ENCODE assay signal across 18 cellular contexts in genomic region chr4:148434075-148434773, GRCh38. TPM values are rescaled to one million over a fixed set of nuclear protein-coding genes. Genes with fewer than 3 reads are reported as not detected.
DNase-seq lines count a peak whose midpoint lies in the region; ATAC-seq, FAIRE-seq and TF ChIP-seq lines count a peak whose summit lies in the region.
"Had no signal": no experiment of that assay in that cellular context is flagged by ENCODE, and none has a peak within 500 bp of the region (broad histone marks: within the 10 kb centered on the region; RNA-seq: fewer than 3 reads in every experiment).

No MANE protein-coding gene starts in this region.

- no peak for FAIRE-seq in kidney (lab: Jason Lieb, UNC)
- FAIRE-seq: astrocyte had no signal

- H3K36me3 ChIP-seq in MM.1S (replicated peaks; ENCODE audit: insufficient read depth, low read length) (no peaks in the 10 kb centered on the region), kidney (ENCODE audit: control insufficient read depth in 1 of 2, insufficient read depth in 2 of 2, low read length in 2 of 2) (no peaks in the 10 kb centered on the region), mesendoderm (ENCODE audit: control insufficient read depth, insufficient read depth, low read length) (no peaks in the 10 kb centered on the region), esophagus muscularis mucosa (peaks cover 0 to 12% (median 0%) of the 10 kb centered on the region in 4 donors)
- H3K36me3 ChIP-seq in effector memory CD4-positive, alpha-beta T cell (ENCODE audit: control insufficient read depth, insufficient read depth, low read length) = no peaks in the 10 kb centered on the region
- H3K36me3 ChIP-seq: ovary, thoracic aorta had no signal

- peaks cover 94% of the 10 kb centered on the region for H3K4me1 Mint-ChIP-seq in CD4-positive, alpha-beta T cell (ENCODE audit: low read depth)

- H3K27ac Mint-ChIP-seq in CD4-positive, alpha-beta T cell = no peak overlapping the region

- POLR2A ChIA-PET in CD4-positive, alpha-beta T cell (lab: Charles Lee) = interaction anchor here (0.9 to 1.2 kb wide), 2 partner anchors 9 to 11 kb away, joined by 3 to 6 read pairs; partner anchors contain the start of gene NR3C2

- no peak overlapping the region for H2AFZ ChIP-seq in MM.1S (ENCODE audit: low read length)
- H2AFZ ChIP-seq: GM23248 had no signal

- H3F3A ChIP-seq in MM.1S (ENCODE audit: insufficient read depth, low read length) = peaks cover 11% of the 10 kb centered on the region

- CTCF ChIA-PET in CD4-positive, alpha-beta T cell (lab: Charles Lee) = interaction anchor here (0.9 kb wide), 1 partner anchor 9 kb away, joined by 3 read pairs; no protein-coding TSS in a partner anchor

- H3K9ac ChIP-seq in MM.1S (ENCODE audit: low read length) (no peak overlapping the region), kidney (ENCODE audit: low read length in 2 of 2) (no peak overlapping the region), mesendoderm (ENCODE audit: low read length) (no peak overlapping the region)
- H3K9ac ChIP-seq: GM23248 had no signal

- peak overlapping the region; percentile 3; the same call in 1 of the 2 replicates for H3K4me3 ChIP-seq in MM.1S (ENCODE audit: low read length)
- H3K4me3 ChIP-seq in kidney (ENCODE audit: low read length in 2 of 2) = peak overlapping the region; percentile 5 to 27
- no peak overlapping the region for H3K4me3 ChIP-seq in mesendoderm (ENCODE audit: low read length)
- no peak overlapping the region for H3K4me3 ChIP-seq in effector memory CD4-positive, alpha-beta T cell (ENCODE audit: insufficient read depth, low read depth, low read length, poor library complexity, severe bottlenecking)
- no peak overlapping the region for H3K4me3 ChIP-seq in esophagus muscularis mucosa
- H3K4me3 ChIP-seq: GM23248, ovary, thoracic aorta had no signal

- no peaks in the 10 kb centered on the region for H3K9me3 Mint-ChIP-seq in CD4-positive, alpha-beta T cell

- ATAC-seq in CD4-positive, alpha-beta T cell (ENCODE audit: poor library complexity) = no peak
- peak; percentile 57 for ATAC-seq in GM19467 (IDR thresholded peaks at IDR 0.05; ENCODE audit: unreplicated experiment)

- H3K18ac ChIP-seq in mesendoderm (ENCODE audit: low read length) = no peak overlapping the region

- H3K36me3 Mint-ChIP-seq in CD4-positive, alpha-beta T cell (ENCODE audit: low read depth) = peaks cover 32% of the 10 kb centered on the region

- peak overlapping the region; percentile 54 for H3K4me3 Mint-ChIP-seq in CD4-positive, alpha-beta T cell

- no peak for TF ChIP-seq POLR2A in esophagus muscularis mucosa (IDR thresholded peaks at IDR 0.05; ENCODE audit: low read depth)

- DNase-seq in CD4-positive, alpha-beta T cell = no peak
- DNase-seq in MM.1S (peak; percentile 83), kidney (no peak), ecto neural progenitor cell (ENCODE audit: low spot score) (no peak), mesendoderm (no peak), esophagus muscularis mucosa (ENCODE audit: extremely low spot score) (no peak)
- no peak for DNase-seq in effector memory CD4-positive, alpha-beta T cell
- DNase-seq: DMS79 treated with DMSO at 0.1 percent for 48 hours; effector CD8-positive, alpha-beta T cell; GM23248; Karpas-422; NCI-H187 treated with DMSO at 0.1 percent for 48 hours; ovary; Peyer's patch; SW 1271 had no signal

- intact Hi-C loops in CD4-positive, alpha-beta T cell (cut with DNase I, micrococcal nuclease) = no loop called here
- intact Hi-C loops in kidney (cut with DNase I) = no loop called here
- intact Hi-C loops in esophagus muscularis mucosa (cut with DNase I) = no loop called here

- H2BK120ac ChIP-seq in mesendoderm (ENCODE audit: low read depth, low read length) = no peak overlapping the region

- H4K5ac ChIP-seq in mesendoderm (ENCODE audit: low read length) = no peak overlapping the region

- no peaks in the 10 kb centered on the region for H3K79me2 ChIP-seq in MM.1S (ENCODE audit: low read length)
- no peaks in the 10 kb centered on the region for H3K79me2 ChIP-seq in mesendoderm (ENCODE audit: control insufficient read depth, insufficient read depth, low read length)

- H2BK15ac ChIP-seq in mesendoderm (replicated peaks; ENCODE audit: low read depth) = no peak overlapping the region

- H3K4ac ChIP-seq in mesendoderm (ENCODE audit: low read depth, low read length) = no peak overlapping the region

- H3K27me3 ChIP-seq in CD4-positive, alpha-beta T cell (ENCODE audit: control insufficient read depth, insufficient read depth, low read length) = no peaks in the 10 kb centered on the region
- H3K27me3 ChIP-seq in MM.1S (replicated peaks; ENCODE audit: insufficient read depth, low read length) (peaks cover 10% of the 10 kb centered on the region), mesendoderm (ENCODE audit: insufficient read depth, low read length, poor library complexity) (no peaks in the 10 kb centered on the region), esophagus muscularis mucosa (no peaks in the 10 kb centered on the region)
- no peaks in the 10 kb centered on the region for H3K27me3 ChIP-seq in effector memory CD4-positive, alpha-beta T cell (replicated peaks; ENCODE audit: control insufficient read depth, insufficient read depth, low read length, poor library complexity, severe bottlenecking)
- H3K27me3 ChIP-seq: ovary, Peyer's patch had no signal

- H3K56ac ChIP-seq in mesendoderm (ENCODE audit: low read length) = no peak overlapping the region

- no CpG with 5 or more reads among the region's 2 CpGs for WGBS in mesendoderm (ENCODE audit: extremely low coverage, insufficient coverage, low lambda C conversion rate)
- 70% methylated on average over 2 of the region's 2 CpGs for WGBS in esophagus muscularis mucosa

- no peak for TF ChIP-seq EP300 in esophagus muscularis mucosa (IDR thresholded peaks at IDR 0.05)

- no peaks in the 10 kb centered on the region for H3K27me3 Mint-ChIP-seq in CD4-positive, alpha-beta T cell

- H4K8ac ChIP-seq in mesendoderm (ENCODE audit: low read depth, low read length) = no peak overlapping the region

- no peaks in the 10 kb centered on the region for H3K79me1 ChIP-seq in mesendoderm (ENCODE audit: low read length)

- no peak overlapping the region for H2AK5ac ChIP-seq in mesendoderm (ENCODE audit: low read length)

- H3K27ac ChIP-seq in CD4-positive, alpha-beta T cell (ENCODE audit: low read depth, low read length) = no peak overlapping the region
- H3K27ac ChIP-seq in MM.1S (ENCODE audit: low read length) (peak overlapping the region; percentile 11; the same call in 1 of the 2 replicates), kidney (ENCODE audit: low read depth in 2 of 2, low read length in 2 of 2) (no peak overlapping the region), mesendoderm (ENCODE audit: low read depth, low read length) (no peak overlapping the region), esophagus muscularis mucosa (replicated peaks in 1 of 4) (no peak overlapping the region)
- H3K27ac ChIP-seq in effector memory CD4-positive, alpha-beta T cell (ENCODE audit: insufficient read depth, low read length, poor library complexity, severe bottlenecking) = no peak overlapping the region
- H3K27ac ChIP-seq: GM23248, ovary, thoracic aorta had no signal

- no peak overlapping the region for H2BK5ac ChIP-seq in mesendoderm (ENCODE audit: low read length)

- H3K9me2 ChIP-seq in MM.1S (replicated peaks; ENCODE audit: insufficient read depth, low read length) = no peaks in the 10 kb centered on the region

- H3K4me1 ChIP-seq in MM.1S (ENCODE audit: low read length) = peaks cover 15% of the 10 kb centered on the region
- H3K4me1 ChIP-seq in kidney (ENCODE audit: control insufficient read depth in 1 of 2, insufficient read depth in 1 of 2, low read depth in 1 of 2, low read length in 2 of 2) = peaks cover 5 to 6% of the 10 kb centered on the region in 2 donors
- no peaks in the 10 kb centered on the region for H3K4me1 ChIP-seq in mesendoderm (ENCODE audit: control insufficient read depth, low read depth, low read length)
- H3K4me1 ChIP-seq in effector memory CD4-positive, alpha-beta T cell (ENCODE audit: control insufficient read depth, insufficient read depth, low read length, poor library complexity, severe bottlenecking) = peaks cover 4% of the 10 kb centered on the region
- peaks cover 25 to 49% (median 41%) of the 10 kb centered on the region in 4 donors for H3K4me1 ChIP-seq in esophagus muscularis mucosa

- no peak overlapping the region for H3K23ac ChIP-seq in mesendoderm (ENCODE audit: low read length)

- H3K4me2 ChIP-seq in MM.1S (ENCODE audit: low read depth, low read length) (peak overlapping the region; percentile 48), mesendoderm (ENCODE audit: low read length) (no peak overlapping the region)

- no peaks in the 10 kb centered on the region for H4K20me1 ChIP-seq in MM.1S (ENCODE audit: insufficient read depth, low read length)

- H3K9me3 ChIP-seq in CD4-positive, alpha-beta T cell (ENCODE audit: control insufficient read depth, low read length) = no peaks in the 10 kb centered on the region
- H3K9me3 ChIP-seq in MM.1S (replicated peaks; ENCODE audit: insufficient read depth, low read length) (no peaks in the 10 kb centered on the region), kidney (ENCODE audit: control insufficient read depth in 1 of 2, low read length in 2 of 2) (no peaks in the 10 kb centered on the region), esophagus muscularis mucosa (no peaks in the 10 kb centered on the region)
- no peaks in the 10 kb centered on the region for H3K9me3 ChIP-seq in effector memory CD4-positive, alpha-beta T cell (ENCODE audit: control insufficient read depth, low read length)
- H3K9me3 ChIP-seq: ovary, Peyer's patch, thoracic aorta had no signal

- TF ChIP-seq CTCF in CD4-positive, alpha-beta T cell (IDR thresholded peaks at IDR 0.05) = no peak
- TF ChIP-seq CTCF in MM.1S (IDR thresholded peaks at IDR 0.05; ENCODE audit: low read length) (no peak), kidney (IDR thresholded peaks at IDR 0.05; ENCODE audit: borderline replicate concordance, extremely low read depth, insufficient read depth) (no peak), esophagus muscularis mucosa (IDR thresholded peaks at IDR 0.05) (no peak)

RNA-seq across cellular contexts. Expression of gene NR3C2, which starts 8.0 kb away (rescaled TPM):
- 10 to 100 TPM; 31.6 to 35.0 TPM for total RNA-seq in CD4-positive, alpha-beta T cell
- total RNA-seq in kidney (43.4 TPM), esophagus muscularis mucosa (10 to 100 TPM in 3 of 4 donors, 1 to 10 TPM in 1; 10.0 to 14.6 (median 12.1) TPM)
- polyA plus RNA-seq in kidney (ENCODE audit: insufficient read depth, low read depth, low replicate concordance) = 8.7 TPM
- 0.44 TPM for polyA plus RNA-seq in mesendoderm (2013, experiment 1 of 2)
- 0.80 TPM for polyA plus RNA-seq in mesendoderm (2013, experiment 2 of 2)
- total RNA-seq: GM23248 had no signal

Comparison
In these comparisons a context has a peak if more than half of its experiments do, and no peak if none do; other contexts are left out.
1. H3K4me3 ChIP-seq: peak in MM.1S (single experiment) and kidney (2 of 2); none in mesendoderm (single experiment), effector memory CD4-positive, alpha-beta T cell (single experiment) and esophagus muscularis mucosa (0 of 4).